8 cellular contexts compared by ENCODE assay signal in genomic region chr11:83285771-83286528, GRCh38. TPM values are rescaled to one million over a fixed set of nuclear protein-coding genes. Genes with fewer than 3 reads are reported as not detected.
A peak's percentile ranks its signal among the peaks of the same experiment; 100 is the strongest.
DNase-seq lines count a peak whose midpoint lies in the region; ATAC-seq and TF ChIP-seq lines count a peak whose summit lies in the region.

Gene CCDC90B (minus strand): TSS chr11:83286367. CDS start chr11:83285972, 395 bp downstream.

- DNase-seq in GM04504 (ENCODE audit: low read depth) (peak; percentile 95), HFFc6 (peak; percentile 96), NB4 (ENCODE audit: low read depth) (peak; percentile 100), SK-N-MC (ENCODE audit: low read depth, low spot score) (peak; percentile 94), substantia nigra (lab: John Stamatoyannopoulos, UW) (peak; percentile 91 to 100 (median 97))
- DNase-seq in activated naive CD4-positive, alpha-beta T cell treated with anti-CD3 and anti-CD28 coated beads, Interleukin-2, amount 10 ng/mL, durations not matched to agents 7 days and 5 days: peak; percentile 97

- H3K27me3 Mint-ChIP-seq in HFFc6 (ENCODE audit: insufficient read depth): no peaks in the 10 kb centered on the region
- H3K27me3 Mint-ChIP-seq in activated naive CD4-positive, alpha-beta T cell treated with anti-CD3 and anti-CD28 coated beads, Interleukin-2, amount 10 ng/mL, durations not matched to agents 7 days and 5 days: no peaks in the 10 kb centered on the region

- H3K27me3 ChIP-seq in gastroesophageal sphincter (no peaks in the 10 kb centered on the region), neutrophil (peaks cover 1% of the 10 kb centered on the region)

- peak within 1 kb of the TSS; percentile 99 for H3K27ac Mint-ChIP-seq in HFFc6
- peak within 1 kb of the TSS; percentile 98 for H3K27ac Mint-ChIP-seq in activated naive CD4-positive, alpha-beta T cell treated with anti-CD3 and anti-CD28 coated beads, Interleukin-2, amount 10 ng/mL, durations not matched to agents 7 days and 5 days

- H3K27ac ChIP-seq in SK-N-MC (peak within 1 kb of the TSS; percentile 97), gastroesophageal sphincter (peak within 1 kb of the TSS; percentile 76 to 99 (median 96)), neutrophil (peak within 1 kb of the TSS; percentile 90), substantia nigra (ENCODE audit: low read depth, low read length, poor library complexity, severe bottlenecking) (peak within 1 kb of the TSS; percentile 99)

- 0% methylated on average over 3 to 7 of the region's 55 CpGs for WGBS in gastroesophageal sphincter (ENCODE audit: low coverage in 1 of 2), 2 donors

- TF ChIP-seq POLR2A in NB4 (IDR thresholded peaks at IDR 0.05; ENCODE audit: extremely low read depth, insufficient read length): peak; percentile 88
- TF ChIP-seq POLR2A in gastroesophageal sphincter (IDR thresholded peaks at IDR 0.05): peak; percentile 68 to 75

- CTCF ChIA-PET in activated naive CD4-positive, alpha-beta T cell treated with anti-CD3 and anti-CD28 coated beads, Interleukin-2, amount 10 ng/mL, durations not matched to agents 7 days and 5 days (lab: Charles Lee): no interaction called here

- TF ChIP-seq EP300 in gastroesophageal sphincter (IDR thresholded peaks at IDR 0.05): no peak

- H3K36me3 ChIP-seq in SK-N-MC (ENCODE audit: insufficient read depth, low read length) (no peaks in the 10 kb centered on the region), gastroesophageal sphincter (no peaks in the 10 kb centered on the region), neutrophil (no peaks in the 10 kb centered on the region)

- peaks cover 0 to 50% (median 6%) of the 10 kb centered on the region in 3 donors for H3K4me1 ChIP-seq in gastroesophageal sphincter
- peaks cover 19 to 20% of the 10 kb centered on the region in 2 experiments for H3K4me1 ChIP-seq in neutrophil (ENCODE audit: control insufficient read depth in 1 of 2, insufficient read depth in 1 of 2, low read depth in 1 of 2, low read length in 1 of 2)

- H3K4me3 Mint-ChIP-seq in HFFc6: peak within 1 kb of the TSS; percentile 91
- peak within 1 kb of the TSS; percentile 91 for H3K4me3 Mint-ChIP-seq in activated naive CD4-positive, alpha-beta T cell treated with anti-CD3 and anti-CD28 coated beads, Interleukin-2, amount 10 ng/mL, durations not matched to agents 7 days and 5 days

- H3K9me3 Mint-ChIP-seq in HFFc6: no peaks in the 10 kb centered on the region
- H3K9me3 Mint-ChIP-seq in activated naive CD4-positive, alpha-beta T cell treated with anti-CD3 and anti-CD28 coated beads, Interleukin-2, amount 10 ng/mL, durations not matched to agents 7 days and 5 days: no peaks in the 10 kb centered on the region

- peaks cover 51% of the 10 kb centered on the region for H3K4me1 Mint-ChIP-seq in HFFc6 (ENCODE audit: low read depth)
- H3K4me1 Mint-ChIP-seq in activated naive CD4-positive, alpha-beta T cell treated with anti-CD3 and anti-CD28 coated beads, Interleukin-2, amount 10 ng/mL, durations not matched to agents 7 days and 5 days: peaks cover 39% of the 10 kb centered on the region

- H3K9me3 ChIP-seq in SK-N-MC (ENCODE audit: low read depth, low read length) (no peaks in the 10 kb centered on the region), gastroesophageal sphincter (no peaks in the 10 kb centered on the region), neutrophil (no peaks in the 10 kb centered on the region)

- TF ChIP-seq CTCF in HFFc6 (IDR thresholded peaks at IDR 0.05): no peak
- peak; percentile 36 for TF ChIP-seq CTCF in NB4 (IDR thresholded peaks at IDR 0.05; ENCODE audit: low read depth, low read length)
- TF ChIP-seq CTCF in gastroesophageal sphincter (IDR thresholded peaks at IDR 0.05): no peak
- no peak for TF ChIP-seq CTCF in neutrophil (IDR thresholded peaks at IDR 0.05)

- H3K36me3 Mint-ChIP-seq in HFFc6 (ENCODE audit: low read depth): peaks cover 8% of the 10 kb centered on the region
- H3K36me3 Mint-ChIP-seq in activated naive CD4-positive, alpha-beta T cell treated with anti-CD3 and anti-CD28 coated beads, Interleukin-2, amount 10 ng/mL, durations not matched to agents 7 days and 5 days: peaks cover 21% of the 10 kb centered on the region

- ATAC-seq in gastroesophageal sphincter: peak; percentile 98

- H3K9ac ChIP-seq in SK-N-MC (ENCODE audit: insufficient read length): peak within 1 kb of the TSS; percentile 97

- H3K4me3 ChIP-seq in NB4 (ENCODE audit: low read depth, low read length) (peak within 1 kb of the TSS; percentile 92), SK-N-MC (peak within 1 kb of the TSS; percentile 95), gastroesophageal sphincter (peak within 1 kb of the TSS; percentile 72 to 77), neutrophil (ENCODE audit: low read depth in 1 of 2, low read length in 1 of 2) (peak within 1 kb of the TSS; percentile 77 to 97)

RNA-seq across cellular contexts. Expression of gene CCDC90B, which starts in this region (rescaled TPM):
- 10 to 100 TPM; 44.0 to 57.9 (median 50.2) TPM for total RNA-seq in HFFc6 (2021; fragmentation: NEBNext Ultra II Directional; extraction: Animal tissue kit (Norgen Biotek cat#: 25700))
- total RNA-seq in gastroesophageal sphincter: 10 to 100 TPM; 31.1 to 34.6 (median 33.2) TPM

Comparison
In these comparisons a context has a peak if more than half of its experiments do, and no peak if none do; other contexts are left out.
1. Peak in every context shown above with its lines: DNase-seq, ATAC-seq, H3K4me3 ChIP-seq and H3K27ac ChIP-seq.